23 cellular contexts compared by ENCODE assay signal in the genomic region with DNA sequence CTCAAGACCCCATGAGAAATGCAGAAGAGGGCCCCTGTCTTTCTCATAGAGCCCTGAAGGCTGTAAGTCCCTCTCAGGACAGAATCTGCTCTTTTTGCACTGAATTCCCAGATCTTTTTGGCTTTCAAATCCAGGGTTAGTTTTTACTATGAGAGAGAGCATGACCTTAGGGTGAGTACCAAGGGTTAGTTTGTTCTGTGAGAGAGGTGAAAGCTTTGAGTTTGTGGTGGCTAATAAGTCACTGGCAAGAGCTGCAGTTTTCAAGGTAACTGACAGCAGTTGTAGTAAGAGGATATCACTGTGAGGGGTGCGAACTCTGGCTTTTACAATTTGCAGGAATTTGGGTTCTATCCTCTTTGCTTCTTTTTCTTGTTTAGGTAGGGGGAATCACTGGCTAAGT.
"Had no signal": no experiment of that assay in that cellular context is flagged by ENCODE, and none has a peak within 500 bp of the region (broad histone marks: within the 10 kb centered on the region; RNA-seq: fewer than 3 reads in every experiment).

No MANE protein-coding gene starts in this region.

- H3K4me1 Mint-ChIP-seq: memory B cell; natural killer cell; stimulated activated effector memory CD8-positive, alpha-beta T cell treated with anti-CD3 and anti-CD28 coated beads, Interleukin-12 subunit alpha, Interleukin-12 subunit beta, amount 100 ng/mL, for 72 hours had no signal

- H3K4me3 ChIP-seq: esophagus squamous epithelium, lung, ovary, psoas muscle, sigmoid colon, stomach, thyroid gland, upper lobe of left lung had no signal

- H3K36me3 ChIP-seq: esophagus squamous epithelium, ovary, sigmoid colon, stomach, thyroid gland, upper lobe of left lung had no signal

- H3K27ac ChIP-seq: esophagus squamous epithelium, ovary, psoas muscle, sigmoid colon, stomach, thyroid gland, upper lobe of left lung had no signal

- H3K4me1 ChIP-seq: esophagus squamous epithelium, psoas muscle, sigmoid colon, stomach, thyroid gland, upper lobe of left lung had no signal

- H3K36me3 Mint-ChIP-seq: memory B cell; stimulated activated effector memory CD8-positive, alpha-beta T cell treated with anti-CD3 and anti-CD28 coated beads, Interleukin-12 subunit alpha, Interleukin-12 subunit beta, amount 100 ng/mL, for 72 hours had no signal

- DNase-seq: cortex of kidney; effector memory CD8-positive, alpha-beta T cell; erythroblast; esophagus squamous epithelium; foreskin melanocyte; glutamatergic neuron; natural killer cell; nucleus accumbens; ovary; posterior cingulate gyrus; psoas muscle; right cardiac atrium; sigmoid colon; stimulated activated CD4-positive, alpha-beta T cell treated with anti-CD3 and anti-CD28 coated beads, Interleukin-2, amount 100 ng/mL, for 24 hours; stimulated activated CD4-positive, alpha-beta T cell treated with anti-CD3 and anti-CD28 coated beads, Interleukin-4, amount 100 ng/mL, for 24 hours; stimulated activated naive CD4-positive, alpha-beta T cell treated with Interleukin-2 at 50 U/mL for 16 hours; stomach; thyroid gland; upper lobe of left lung had no signal

- H3K27me3 Mint-ChIP-seq: effector memory CD8-positive, alpha-beta T cell; memory B cell had no signal

- H3K9me3 ChIP-seq: esophagus squamous epithelium, ovary, psoas muscle, sigmoid colon, stomach, thyroid gland, upper lobe of left lung had no signal

- H3K27ac Mint-ChIP-seq: effector memory CD8-positive, alpha-beta T cell; memory B cell; natural killer cell; stimulated activated effector memory CD8-positive, alpha-beta T cell treated with anti-CD3 and anti-CD28 coated beads, Interleukin-12 subunit alpha, Interleukin-12 subunit beta, amount 100 ng/mL, for 72 hours had no signal

- H3K27me3 ChIP-seq: esophagus squamous epithelium, ovary, sigmoid colon, stomach, thyroid gland, upper lobe of left lung had no signal

- H3K4me3 Mint-ChIP-seq: effector memory CD8-positive, alpha-beta T cell; memory B cell; natural killer cell; neural crest cell; stimulated activated effector memory CD8-positive, alpha-beta T cell treated with anti-CD3 and anti-CD28 coated beads, Interleukin-12 subunit alpha, Interleukin-12 subunit beta, amount 100 ng/mL, for 72 hours had no signal

- ATAC-seq: effector memory CD8-positive, alpha-beta T cell; natural killer cell; psoas muscle; right cardiac atrium; stimulated activated effector memory CD8-positive, alpha-beta T cell treated with anti-CD3 and anti-CD28 coated beads, Interleukin-12 subunit alpha, Interleukin-12 subunit beta, amount 100 ng/mL, for 72 hours had no signal
